In genomic region chr14:94613720-94614644, GRCh38 we compare ENCODE assay signal across 26 cellular contexts. TPM values are rescaled to one million over a fixed set of nuclear protein-coding genes. Genes with fewer than 3 reads are reported as not detected.
"Had no signal": no experiment of that assay in that cellular context is flagged by ENCODE, and none has a peak within 500 bp of the region (broad histone marks: within the 10 kb centered on the region; RNA-seq: fewer than 3 reads in every experiment).

No MANE protein-coding gene starts in this region.

- H3K4me1 Mint-ChIP-seq: activated CD8-positive, alpha-beta memory T cell treated with anti-CD3 and anti-CD28 coated beads, Interleukin-2, amount 10 ng/mL, durations not matched to agents 7 days and 5 days; natural killer cell; stimulated activated effector memory CD8-positive, alpha-beta T cell treated with anti-CD3 and anti-CD28 coated beads, Interleukin-12 subunit alpha, Interleukin-12 subunit beta, amount 100 ng/mL, for 72 hours had no signal

- H3K4me1 ChIP-seq: prostate gland had no signal

- H3K9me3 ChIP-seq: prostate gland, testis had no signal

- FAIRE-seq: kidney had no signal

- DNase-seq: activated CD4-positive, alpha-beta T cell treated with anti-CD3 and anti-CD28 coated beads for 48 hours; activated CD8-positive, alpha-beta memory T cell treated with anti-CD3 and anti-CD28 coated beads, Interleukin-2, amount 10 ng/mL, durations not matched to agents 7 days and 5 days; activated CD8-positive, alpha-beta T cell treated with anti-CD3 and anti-CD28 coated beads for 36 hours; aorta; brain microvascular endothelial cell; central memory CD4-positive, alpha-beta T cell; effector memory CD8-positive, alpha-beta T cell; esophagus squamous epithelium; heart right ventricle; kidney; midbrain; natural killer cell; stimulated activated CD4-positive, alpha-beta T cell treated with anti-CD3 and anti-CD28 coated beads, Interleukin-2, amount 100 ng/mL, for 24 hours; T1000; testis had no signal

- H3K36me3 ChIP-seq: brain microvascular endothelial cell, heart right ventricle, prostate gland had no signal

- H3K4me3 ChIP-seq: heart right ventricle, prostate gland, testis had no signal

- ATAC-seq: activated CD8-positive, alpha-beta memory T cell treated with anti-CD3 and anti-CD28 coated beads, Interleukin-2, amount 10 ng/mL, durations not matched to agents 7 days and 5 days; activated CD8-positive, alpha-beta T cell treated with anti-CD3 and anti-CD28 coated beads for 36 hours; activated naive CD4-positive, alpha-beta T cell treated with anti-CD3 and anti-CD28 coated beads, Interleukin-2, amount 50 U/mL, for 72 hours; effector memory CD8-positive, alpha-beta T cell; natural killer cell; stimulated activated effector memory CD8-positive, alpha-beta T cell treated with anti-CD3 and anti-CD28 coated beads, Interleukin-12 subunit alpha, Interleukin-12 subunit beta, amount 100 ng/mL, for 72 hours had no signal

- H3K27me3 ChIP-seq: brain microvascular endothelial cell, dorsolateral prefrontal cortex, esophagus squamous epithelium, heart right ventricle, testis had no signal

- H3K27ac ChIP-seq: brain microvascular endothelial cell, dorsolateral prefrontal cortex, testis had no signal

- H3K27ac Mint-ChIP-seq: activated CD8-positive, alpha-beta memory T cell treated with anti-CD3 and anti-CD28 coated beads, Interleukin-2, amount 10 ng/mL, durations not matched to agents 7 days and 5 days; activated CD8-positive, alpha-beta T cell treated with anti-CD3 and anti-CD28 coated beads for 36 hours; activated naive CD4-positive, alpha-beta T cell treated with anti-CD3 and anti-CD28 coated beads, Interleukin-2, amount 50 U/mL, for 72 hours; activated T-helper 1 cell treated with anti-CD3 and anti-CD28 coated beads, Interleukin-12 subunit alpha, Interleukin-12 subunit beta, Interleukin-2, Interleukin-4 antibody, amounts not matched to agents 30 ng/mL and 10 ng/mL and 1 ng/mL, durations not matched to agents 14 hours and 24 hours and 36 hours; effector memory CD8-positive, alpha-beta T cell; natural killer cell; stimulated activated effector memory CD8-positive, alpha-beta T cell treated with anti-CD3 and anti-CD28 coated beads, Interleukin-12 subunit alpha, Interleukin-12 subunit beta, amount 100 ng/mL, for 72 hours had no signal

- H3K36me3 Mint-ChIP-seq: natural killer cell; stimulated activated effector memory CD8-positive, alpha-beta T cell treated with anti-CD3 and anti-CD28 coated beads, Interleukin-12 subunit alpha, Interleukin-12 subunit beta, amount 100 ng/mL, for 72 hours had no signal

- H3K27me3 Mint-ChIP-seq: activated CD8-positive, alpha-beta memory T cell treated with anti-CD3 and anti-CD28 coated beads, Interleukin-2, amount 10 ng/mL, durations not matched to agents 7 days and 5 days; activated CD8-positive, alpha-beta T cell treated with anti-CD3 and anti-CD28 coated beads for 36 hours; type B pancreatic cell had no signal

- H3K4me3 Mint-ChIP-seq: activated CD8-positive, alpha-beta memory T cell treated with anti-CD3 and anti-CD28 coated beads, Interleukin-2, amount 10 ng/mL, durations not matched to agents 7 days and 5 days; activated CD8-positive, alpha-beta T cell treated with anti-CD3 and anti-CD28 coated beads for 36 hours; activated T-helper 1 cell treated with anti-CD3 and anti-CD28 coated beads, Interleukin-12 subunit alpha, Interleukin-12 subunit beta, Interleukin-2, Interleukin-4 antibody, amounts not matched to agents 30 ng/mL and 10 ng/mL and 1 ng/mL, durations not matched to agents 14 hours and 24 hours and 36 hours; effector memory CD8-positive, alpha-beta T cell; natural killer cell; stimulated activated effector memory CD8-positive, alpha-beta T cell treated with anti-CD3 and anti-CD28 coated beads, Interleukin-12 subunit alpha, Interleukin-12 subunit beta, amount 100 ng/mL, for 72 hours; type B pancreatic cell had no signal

RNA-seq across cellular contexts. Expression of gene SERPINA3, which starts 1.8 kb away (rescaled TPM):
- total RNA-seq: activated CD8-positive, alpha-beta memory T cell treated with anti-CD3 and anti-CD28 coated beads, Interleukin-2, amount 10 ng/mL, durations not matched to agents 7 days and 5 days; activated CD8-positive, alpha-beta T cell treated with anti-CD3 and anti-CD28 coated beads for 36 hours; activated naive CD4-positive, alpha-beta T cell treated with anti-CD3 and anti-CD28 coated beads, Interleukin-2, amount 50 U/mL, for 72 hours; activated T-helper 1 cell treated with anti-CD3 and anti-CD28 coated beads, Interleukin-12 subunit alpha, Interleukin-12 subunit beta, Interleukin-2, Interleukin-4 antibody, amounts not matched to agents 30 ng/mL and 10 ng/mL and 1 ng/mL, durations not matched to agents 14 hours and 24 hours and 36 hours; lung microvascular endothelial cell; natural killer cell; skeletal muscle tissue; T-helper 1 cell treated with Interleukin-12 subunit alpha and Interleukin-12 subunit beta and Interleukin-4 antibody, amounts not matched to agents 30 ng/mL and 1 ng/mL, for 36 hours had no signal

RNA-seq across cellular contexts. Expression of gene SERPINA5, which starts 32.8 kb away (rescaled TPM):
- total RNA-seq: activated CD8-positive, alpha-beta memory T cell treated with anti-CD3 and anti-CD28 coated beads, Interleukin-2, amount 10 ng/mL, durations not matched to agents 7 days and 5 days; activated CD8-positive, alpha-beta T cell treated with anti-CD3 and anti-CD28 coated beads for 36 hours; activated naive CD4-positive, alpha-beta T cell treated with anti-CD3 and anti-CD28 coated beads, Interleukin-2, amount 50 U/mL, for 72 hours; activated T-helper 1 cell treated with anti-CD3 and anti-CD28 coated beads, Interleukin-12 subunit alpha, Interleukin-12 subunit beta, Interleukin-2, Interleukin-4 antibody, amounts not matched to agents 30 ng/mL and 10 ng/mL and 1 ng/mL, durations not matched to agents 14 hours and 24 hours and 36 hours; natural killer cell; T-helper 1 cell treated with Interleukin-12 subunit alpha and Interleukin-12 subunit beta and Interleukin-4 antibody, amounts not matched to agents 30 ng/mL and 1 ng/mL, for 36 hours had no signal

RNA-seq across cellular contexts. Expression of gene SERPINA4, which starts 52.7 kb away (rescaled TPM):
- total RNA-seq: activated CD8-positive, alpha-beta memory T cell treated with anti-CD3 and anti-CD28 coated beads, Interleukin-2, amount 10 ng/mL, durations not matched to agents 7 days and 5 days; activated CD8-positive, alpha-beta T cell treated with anti-CD3 and anti-CD28 coated beads for 36 hours; activated naive CD4-positive, alpha-beta T cell treated with anti-CD3 and anti-CD28 coated beads, Interleukin-2, amount 50 U/mL, for 72 hours; activated T-helper 1 cell treated with anti-CD3 and anti-CD28 coated beads, Interleukin-12 subunit alpha, Interleukin-12 subunit beta, Interleukin-2, Interleukin-4 antibody, amounts not matched to agents 30 ng/mL and 10 ng/mL and 1 ng/mL, durations not matched to agents 14 hours and 24 hours and 36 hours; aorta; dorsolateral prefrontal cortex; esophagus squamous epithelium; heart right ventricle; lung microvascular endothelial cell; natural killer cell; osteoblast; SK-MEL-5; skeletal muscle tissue; T-helper 1 cell treated with Interleukin-12 subunit alpha and Interleukin-12 subunit beta and Interleukin-4 antibody, amounts not matched to agents 30 ng/mL and 1 ng/mL, for 36 hours had no signal
- polyA plus RNA-seq: aorta, heart right ventricle had no signal
